Comparison of ENCODE assay signal across 8 cellular contexts in genomic region chr21:45128613-45129226, GRCh38. TPM values are rescaled to one million over a fixed set of nuclear protein-coding genes. Genes with fewer than 3 reads are reported as not detected.
A peak's percentile ranks its signal among the peaks of the same experiment; 100 is the strongest.
DNase-seq lines count a peak whose midpoint lies in the region; ATAC-seq, FAIRE-seq and TF ChIP-seq lines count a peak whose summit lies in the region.

No MANE protein-coding gene starts in this region.

- peaks cover 7% of the 10 kb centered on the region for H3K36me3 Mint-ChIP-seq in effector memory CD8-positive, alpha-beta T cell (ENCODE audit: insufficient read depth)

- TF ChIP-seq CTCF in mucosa of descending colon (IDR thresholded peaks at IDR 0.05), result peak; percentile 83

- H3K27ac Mint-ChIP-seq in effector memory CD8-positive, alpha-beta T cell, result no peak overlapping the region

- no peak for TF ChIP-seq POLR2A in H54 (IDR thresholded peaks at IDR 0.05; ENCODE audit: low read depth, low read length)

- ATAC-seq in effector memory CD8-positive, alpha-beta T cell (replicated peaks), result peak; percentile 100
- ATAC-seq in mucosa of descending colon (peak; percentile 93), HG02973 (IDR thresholded peaks at IDR 0.05; ENCODE audit: unreplicated experiment) (no peak)

- no peaks in the 10 kb centered on the region for H3K27me3 Mint-ChIP-seq in effector memory CD8-positive, alpha-beta T cell

- H3K36me3 ChIP-seq in mucosa of descending colon (ENCODE audit: low read depth), result no peaks in the 10 kb centered on the region

- peaks cover 24 to 25% of the 10 kb centered on the region in 2 donors for H3K4me1 Mint-ChIP-seq in effector memory CD8-positive, alpha-beta T cell (ENCODE audit: low read depth in 2 of 2)

- DNase-seq in AML-193 (lab: John Stamatoyannopoulos, UW), result peak; percentile 49 to 54
- DNase-seq in H54 (ENCODE audit: insufficient read length, low spot score), result peak; percentile 61
- peak; percentile 5 for DNase-seq in NCI-H748 treated with DMSO at 0.1 percent for 48 hours (lab: John Stamatoyannopoulos, UW)
- DNase-seq in activated CD8-positive, alpha-beta memory T cell treated with anti-CD3 and anti-CD28 coated beads for 1 hour (ENCODE audit: extremely low read depth in 1 of 2, low read depth in 1 of 2), result peak; percentile 50 to 60
- DNase-seq in effector memory CD8-positive, alpha-beta T cell, result peak; percentile 66 to 80 (median 69)
- DNase-seq in mucosa of descending colon, result peak; percentile 76 to 83 (median 83)
- peak; percentile 51 to 52 for DNase-seq in stimulated activated CD8-positive, alpha-beta memory T cell treated with anti-CD3 and anti-CD28 coated beads, Interleukin-4, amount 100 ng/mL, for 4 hours (ENCODE audit: low read depth in 2 of 2, low spot score in 1 of 2)

- no peaks in the 10 kb centered on the region for H3K9me3 Mint-ChIP-seq in effector memory CD8-positive, alpha-beta T cell

- intact Hi-C loops in mucosa of descending colon (cut with DNase I, micrococcal nuclease), result no loop called here

- H3K4me3 ChIP-seq in mucosa of descending colon, result no peak overlapping the region

- H3K9me3 ChIP-seq in mucosa of descending colon, result no peaks in the 10 kb centered on the region

- no peak overlapping the region for H3K4me3 Mint-ChIP-seq in effector memory CD8-positive, alpha-beta T cell

- no peak for FAIRE-seq in H54 (lab: Jason Lieb, UNC)

- H3K4me1 ChIP-seq in mucosa of descending colon (ENCODE audit: low read depth), result peaks cover 11% of the 10 kb centered on the region

RNA-seq across cellular contexts. Expression of gene ADARB1, which starts 54.3 kb away (rescaled TPM):
- total RNA-seq in mucosa of descending colon, result 10 to 100 TPM in 1 of 3 donors, 1 to 10 TPM in 2; 5.4 to 91.2 (median 8.8) TPM

Comparison
In these comparisons a context has a peak if more than half of its experiments do, and no peak if none do; other contexts are left out.
1. DNase-seq: peak in every context shown above with its lines; median percentile 83 in mucosa of descending colon; 69 in effector memory CD8-positive, alpha-beta T cell; 61 in H54; 55 in activated CD8-positive, alpha-beta memory T cell treated with anti-CD3 and anti-CD28 coated beads for 1 hour; 52 in AML-193; 52 in stimulated activated CD8-positive, alpha-beta memory T cell treated with anti-CD3 and anti-CD28 coated beads, Interleukin-4, amount 100 ng/mL, for 4 hours; 5 in NCI-H748 treated with DMSO at 0.1 percent for 48 hours.